ENCODE assay signal across 31 cellular contexts in the genomic region with DNA sequence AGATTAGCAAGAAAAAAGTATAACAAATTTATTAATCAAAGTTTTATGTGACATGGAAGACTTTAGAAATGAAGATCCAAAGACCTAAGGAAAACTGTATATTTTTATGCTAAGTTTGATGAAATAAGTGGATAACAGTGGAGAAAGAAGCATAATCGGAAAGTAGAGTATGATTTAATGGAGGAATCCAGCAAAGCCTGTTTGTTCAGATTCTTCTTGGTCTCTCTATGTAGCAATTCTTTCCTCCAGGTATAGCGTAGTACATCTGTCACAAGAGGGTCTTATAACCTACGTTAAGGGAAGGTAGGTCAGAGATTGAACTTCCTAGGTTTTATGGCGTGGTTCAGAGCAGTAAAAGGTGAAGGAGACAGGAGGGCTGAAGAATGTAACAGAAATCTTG.
"Had no signal": no experiment of that assay in that cellular context is flagged by ENCODE, and none has a peak within 500 bp of the region (broad histone marks: within the 10 kb centered on the region; RNA-seq: fewer than 3 reads in every experiment).

No MANE protein-coding gene starts in this region.

- H3K9me3 ChIP-seq: lower lobe of right lung, neutrophil, right atrium auricular region, right lobe of liver, testis, thyroid gland, uterus had no signal

- H3K4me2 ChIP-seq: smooth muscle cell had no signal

- H3K9me3 Mint-ChIP-seq: neural crest cell; stimulated activated memory B cell treated with anti-CD40 and anti-IgM and Interleukin-4, amounts not matched to agents 10 μg/mL and 1 μg/mL and 100 μg/mL, for 72 hours had no signal

- ATAC-seq: heart right ventricle; left colon; left lung; lower lobe of right lung; mucosa of descending colon; naive thymus-derived CD4-positive, alpha-beta T cell; natural killer cell treated with Interleukin-12 subunit alpha and Interleukin-12 subunit beta and Interleukin-15 and Interleukin-18, amount 100 ng/mL, for 72 hours; right lobe of liver; stimulated activated memory B cell treated with anti-CD40 and anti-IgM and Interleukin-4, amounts not matched to agents 10 μg/mL and 1 μg/mL and 100 μg/mL, for 72 hours; stimulated activated naive CD8-positive, alpha-beta T cell treated with anti-CD3 and anti-CD28 coated beads, Interleukin-15, amount 100 ng/mL, for 72 hours had no signal

- H3K27me3 ChIP-seq: heart right ventricle, left lung, neutrophil, right atrium auricular region, right lobe of liver, testis, thyroid gland, transverse colon, uterus had no signal

- H3K27ac Mint-ChIP-seq: naive thymus-derived CD4-positive, alpha-beta T cell; natural killer cell treated with Interleukin-12 subunit alpha and Interleukin-12 subunit beta and Interleukin-15 and Interleukin-18, amount 100 ng/mL, for 72 hours; progenitor cell of endocrine pancreas; stimulated activated memory B cell treated with anti-CD40 and anti-IgM and Interleukin-4, amounts not matched to agents 10 μg/mL and 1 μg/mL and 100 μg/mL, for 72 hours; stimulated activated naive CD8-positive, alpha-beta T cell treated with anti-CD3 and anti-CD28 coated beads, Interleukin-15, amount 100 ng/mL, for 72 hours had no signal

- H3K4me1 ChIP-seq: heart right ventricle, left lung, lower lobe of right lung, right atrium auricular region, right lobe of liver, testis, thyroid gland, transverse colon, uterus had no signal

- H3K4me3 ChIP-seq: heart right ventricle, left lung, lower lobe of right lung, mucosa of descending colon, right atrium auricular region, right lobe of liver, smooth muscle cell, testis, thyroid gland, transverse colon, uterus had no signal

- H3K4me3 Mint-ChIP-seq: naive thymus-derived CD4-positive, alpha-beta T cell; natural killer cell treated with Interleukin-12 subunit alpha and Interleukin-12 subunit beta and Interleukin-15 and Interleukin-18, amount 100 ng/mL, for 72 hours; neural crest cell; stimulated activated memory B cell treated with anti-CD40 and anti-IgM and Interleukin-4, amounts not matched to agents 10 μg/mL and 1 μg/mL and 100 μg/mL, for 72 hours; stimulated activated naive CD8-positive, alpha-beta T cell treated with anti-CD3 and anti-CD28 coated beads, Interleukin-15, amount 100 ng/mL, for 72 hours had no signal

- H3K4me1 Mint-ChIP-seq: naive thymus-derived CD4-positive, alpha-beta T cell; stimulated activated memory B cell treated with anti-CD40 and anti-IgM and Interleukin-4, amounts not matched to agents 10 μg/mL and 1 μg/mL and 100 μg/mL, for 72 hours; stimulated activated naive CD8-positive, alpha-beta T cell treated with anti-CD3 and anti-CD28 coated beads, Interleukin-15, amount 100 ng/mL, for 72 hours had no signal

- H3K36me3 ChIP-seq: heart right ventricle, left lung, lower lobe of right lung, neutrophil, right atrium auricular region, right lobe of liver, thyroid gland, transverse colon, uterus had no signal

- H3K36me3 Mint-ChIP-seq: naive thymus-derived CD4-positive, alpha-beta T cell; stimulated activated memory B cell treated with anti-CD40 and anti-IgM and Interleukin-4, amounts not matched to agents 10 μg/mL and 1 μg/mL and 100 μg/mL, for 72 hours had no signal

- H3K27me3 Mint-ChIP-seq: naive thymus-derived CD4-positive, alpha-beta T cell; natural killer cell treated with Interleukin-12 subunit alpha and Interleukin-12 subunit beta and Interleukin-15 and Interleukin-18, amount 100 ng/mL, for 72 hours; progenitor cell of endocrine pancreas; stimulated activated memory B cell treated with anti-CD40 and anti-IgM and Interleukin-4, amounts not matched to agents 10 μg/mL and 1 μg/mL and 100 μg/mL, for 72 hours; stimulated activated naive CD8-positive, alpha-beta T cell treated with anti-CD3 and anti-CD28 coated beads, Interleukin-15, amount 100 ng/mL, for 72 hours had no signal

- H3K27ac ChIP-seq: heart right ventricle, left lung, lower lobe of right lung, neutrophil, right atrium auricular region, right lobe of liver, testis, thyroid gland, transverse colon, uterus had no signal

- DNase-seq: heart right ventricle; hippocampal formation; kidney; left colon; left lung; lower lobe of right lung; mammary epithelial cell; mesenchymal stem cell; midbrain; mucosa of descending colon; naive thymus-derived CD4-positive, alpha-beta T cell; occipital lobe; right lobe of liver; stimulated activated CD4-positive, alpha-beta T cell treated with anti-CD3 and anti-CD28 coated beads, Interleukin-1b, Interleukin-23, amount 100 ng/mL, for 48 hours; stimulated activated CD4-positive, alpha-beta T cell treated with anti-CD3 and anti-CD28 coated beads, Interleukin-2, amount 100 ng/mL, for 48 hours; stimulated activated CD4-positive, alpha-beta T cell treated with anti-CD3 and anti-CD28 coated beads, Interleukin-4, amount 100 ng/mL, for 4 hours; stimulated activated CD8-positive, alpha-beta memory T cell treated with anti-CD3 and anti-CD28 coated beads, Interleukin-4, amount 100 ng/mL, for 48 hours; stimulated activated naive CD4-positive, alpha-beta T cell treated with Interleukin-2 at 50 U/mL for 16 hours; stimulated activated naive CD8-positive, alpha-beta T cell treated with anti-CD3 and anti-CD28 coated beads, Interleukin-15, amount 100 ng/mL, for 72 hours; substantia nigra; testis; thyroid gland; transverse colon; uterus had no signal
